In the genomic region with DNA sequence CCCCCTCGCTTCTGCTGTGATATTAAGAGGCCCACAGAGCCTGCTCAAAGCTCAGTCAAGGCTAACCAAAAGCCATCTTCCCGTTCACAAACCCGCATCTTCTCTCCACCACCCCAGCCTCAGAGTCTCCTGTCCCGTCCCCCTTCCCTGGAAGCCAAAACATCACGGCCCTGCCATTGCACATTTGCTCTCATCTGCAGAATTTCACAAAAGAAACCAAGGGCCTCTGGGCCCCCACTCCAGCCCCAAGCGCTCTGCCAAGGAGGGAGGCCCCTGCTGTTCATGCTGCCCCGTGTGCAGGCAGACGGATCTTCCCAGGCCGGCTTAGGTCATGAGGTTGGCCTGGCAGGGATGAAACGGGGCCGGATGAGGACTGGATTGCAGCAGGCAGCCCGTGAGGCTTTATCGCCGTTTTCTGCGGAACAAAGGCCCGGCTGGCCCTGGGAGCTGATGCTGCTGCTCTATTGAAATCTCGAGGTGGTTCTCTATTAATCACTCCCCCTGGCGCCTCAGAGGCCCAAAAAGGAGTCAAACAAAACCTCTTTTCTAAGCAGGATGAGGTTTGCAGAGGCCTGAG, we compare ENCODE assay signal across 11 cellular contexts. TPM values are rescaled to one million over a fixed set of nuclear protein-coding genes. Genes with fewer than 3 reads are reported as not detected.
DNase-seq lines count a peak whose midpoint lies in the region; ATAC-seq and TF ChIP-seq lines count a peak whose summit lies in the region.
"Had no signal": no experiment of that assay in that cellular context is flagged by ENCODE, and none has a peak within 500 bp of the region (broad histone marks: within the 10 kb centered on the region; RNA-seq: fewer than 3 reads in every experiment).

No MANE protein-coding gene starts in this region.

- peaks cover 5 to 12% (median 9%) of the 10 kb centered on the region in 5 experiments for H3K9me3 Mint-ChIP-seq in brain
- H3K9me3 Mint-ChIP-seq: activated CD4-positive, alpha-beta T cell treated with anti-CD3 and anti-CD28 coated beads, Interleukin-2, amount 10 ng/mL, durations not matched to agents 24 days and 14 days had no signal

- H3K27me3 ChIP-seq in iPS-18a (ENCODE audit: control insufficient read depth, insufficient read depth, low read length) (no peaks in the 10 kb centered on the region), rectal smooth muscle tissue (ENCODE audit: control insufficient read depth, insufficient read depth, low read length) (no peaks in the 10 kb centered on the region)

- peak overlapping the region; percentile 98 to 100 (median 99) for H3K27ac Mint-ChIP-seq in brain
- H3K27ac Mint-ChIP-seq: activated CD4-positive, alpha-beta T cell treated with anti-CD3 and anti-CD28 coated beads, Interleukin-2, amount 10 ng/mL, durations not matched to agents 24 days and 14 days had no signal

- no peak for TF ChIP-seq CTCF in brain (conservative IDR thresholded peaks at IDR 0.05)

- DNase-seq in ELF-1 (ENCODE audit: low read depth, low spot score) (peak; percentile 83), HuH-7.5 (ENCODE audit: low spot score) (no peak), NCI-H2029 (lab: John Stamatoyannopoulos, UW) (no peak)
- no peak for DNase-seq in stimulated activated CD4-positive, alpha-beta T cell treated with anti-CD3 and anti-CD28 coated beads, Interleukin-4, amount 100 ng/mL, for 1 hour
- DNase-seq: activated CD4-positive, alpha-beta T cell treated with anti-CD3 and anti-CD28 coated beads, Interleukin-2, amount 10 ng/mL, durations not matched to agents 24 days and 14 days; NCI-H2029 treated with DMSO at 0.1 percent for 48 hours; SIG-M5 had no signal

- H3K4me3 ChIP-seq in iPS-18a (ENCODE audit: low read length) = no peak overlapping the region
- H3K4me3 ChIP-seq in rectal smooth muscle tissue (ENCODE audit: low read length) = no peak overlapping the region

- H3K27me3 Mint-ChIP-seq in brain = no peaks in the 10 kb centered on the region
- H3K27me3 Mint-ChIP-seq: activated CD4-positive, alpha-beta T cell treated with anti-CD3 and anti-CD28 coated beads, Interleukin-2, amount 10 ng/mL, durations not matched to agents 24 days and 14 days had no signal

- H3K4me1 ChIP-seq in iPS-18a (ENCODE audit: control insufficient read depth, low read depth, low read length) (peaks cover 13% of the 10 kb centered on the region), rectal smooth muscle tissue (ENCODE audit: control insufficient read depth, insufficient read depth, low read length) (peaks cover 3% of the 10 kb centered on the region)

- peak overlapping the region; percentile 33 to 79 (median 54) for H3K4me3 Mint-ChIP-seq in brain
- H3K4me3 Mint-ChIP-seq: activated CD4-positive, alpha-beta T cell treated with anti-CD3 and anti-CD28 coated beads, Interleukin-2, amount 10 ng/mL, durations not matched to agents 24 days and 14 days had no signal

- H3K9ac ChIP-seq in iPS-18a (ENCODE audit: low read length) (peak overlapping the region; percentile 42), rectal smooth muscle tissue (ENCODE audit: low read length) (no peak overlapping the region)

- H3K36me3 Mint-ChIP-seq in brain = no peaks in the 10 kb centered on the region

- no peaks in the 10 kb centered on the region for H3K36me3 ChIP-seq in iPS-18a (ENCODE audit: control insufficient read depth, low read depth, low read length)
- H3K36me3 ChIP-seq in rectal smooth muscle tissue (ENCODE audit: control insufficient read depth, insufficient read depth, low read length) = no peaks in the 10 kb centered on the region

- H3K27ac ChIP-seq in iPS-18a (ENCODE audit: low read length) = no peak overlapping the region
- H3K27ac ChIP-seq in rectal smooth muscle tissue (ENCODE audit: low read depth, low read length) = peak overlapping the region; percentile 31

- ATAC-seq in HG03565 (IDR thresholded peaks at IDR 0.05; ENCODE audit: unreplicated experiment) = no peak

- H3K4me1 Mint-ChIP-seq in brain = peaks cover 43% of the 10 kb centered on the region

- H3K9me3 ChIP-seq in iPS-18a (ENCODE audit: control insufficient read depth, low read depth, low read length) = no peaks in the 10 kb centered on the region

RNA-seq across cellular contexts. Expression of gene FOXK1, which starts 31.5 kb away (rescaled TPM):
- 8.0 TPM for polyA plus RNA-seq in brain (ENCODE audit: insufficient read depth, low read depth, low replicate concordance)
